In the genomic region with DNA sequence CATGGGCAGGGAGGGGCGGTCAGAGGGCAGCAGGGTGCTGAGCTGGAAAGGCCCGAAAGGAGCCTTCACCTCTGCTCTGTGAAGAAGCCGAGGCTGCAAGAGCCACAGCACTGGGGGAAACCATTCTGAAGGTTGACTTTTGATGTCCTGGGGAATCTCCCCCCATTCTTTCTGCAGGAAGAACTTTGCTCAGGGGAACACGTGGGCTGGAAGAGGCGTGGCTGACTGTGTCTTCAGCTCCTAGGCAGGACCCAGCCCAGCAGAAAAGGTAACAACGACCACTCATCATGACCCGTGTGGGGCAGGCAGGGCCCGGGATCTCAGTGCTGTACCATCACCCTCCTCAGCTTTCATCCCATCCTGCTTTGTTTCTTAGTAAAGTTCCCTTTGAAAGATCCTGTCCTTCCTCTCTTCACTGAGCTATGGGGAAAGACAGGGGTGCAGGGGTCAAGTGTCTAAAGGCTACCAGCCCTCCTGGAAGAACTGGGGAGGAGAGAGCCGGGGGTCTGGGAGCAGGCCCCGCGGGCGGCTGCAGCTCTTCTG, we compare ENCODE assay signal across 1 cellular context.
TF ChIP-seq lines count a peak whose summit lies in the region.

No MANE protein-coding gene starts in this region.

TF ChIP-seq in GM12878, 131 proteins besides CTCF, POLR2A, EP300 and RAD21 (continued from another document):
- TF ChIP-seq, protein P1, sequence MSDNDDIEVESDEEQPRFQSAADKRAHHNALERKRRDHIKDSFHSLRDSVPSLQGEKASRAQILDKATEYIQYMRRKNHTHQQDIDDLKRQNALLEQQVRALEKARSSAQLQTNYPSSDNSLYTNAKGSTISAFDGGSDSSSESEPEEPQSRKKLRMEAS (IDR thresholded peaks at IDR 0.05; ENCODE audit: low read depth, low read length): no peak
- no peak for TF ChIP-seq SIX5 (IDR thresholded peaks at IDR 0.05; ENCODE audit: low read depth, low read length, severe bottlenecking)
- TF ChIP-seq SMAD1 (IDR thresholded peaks at IDR 0.05; ENCODE audit: low read depth, partially characterized antibody): no peak
- no peak for TF ChIP-seq KLF5 (IDR thresholded peaks at IDR 0.05; ENCODE audit: partially characterized antibody)
- TF ChIP-seq SMC3 (IDR thresholded peaks at IDR 0.05; ENCODE audit: borderline replicate concordance, low read length): no peak
- no peak for TF ChIP-seq POU2F2 (IDR thresholded peaks at IDR 0.05; ENCODE audit: borderline replicate concordance, low read depth, low read length)
- no peak for TF ChIP-seq FOS (IDR thresholded peaks at IDR 0.05; ENCODE audit: borderline replicate concordance, extremely low read depth, insufficient read length)
- no peak for TF ChIP-seq CHD1 (IDR thresholded peaks at IDR 0.05; ENCODE audit: low read depth, low read length)
- TF ChIP-seq, protein P2, sequence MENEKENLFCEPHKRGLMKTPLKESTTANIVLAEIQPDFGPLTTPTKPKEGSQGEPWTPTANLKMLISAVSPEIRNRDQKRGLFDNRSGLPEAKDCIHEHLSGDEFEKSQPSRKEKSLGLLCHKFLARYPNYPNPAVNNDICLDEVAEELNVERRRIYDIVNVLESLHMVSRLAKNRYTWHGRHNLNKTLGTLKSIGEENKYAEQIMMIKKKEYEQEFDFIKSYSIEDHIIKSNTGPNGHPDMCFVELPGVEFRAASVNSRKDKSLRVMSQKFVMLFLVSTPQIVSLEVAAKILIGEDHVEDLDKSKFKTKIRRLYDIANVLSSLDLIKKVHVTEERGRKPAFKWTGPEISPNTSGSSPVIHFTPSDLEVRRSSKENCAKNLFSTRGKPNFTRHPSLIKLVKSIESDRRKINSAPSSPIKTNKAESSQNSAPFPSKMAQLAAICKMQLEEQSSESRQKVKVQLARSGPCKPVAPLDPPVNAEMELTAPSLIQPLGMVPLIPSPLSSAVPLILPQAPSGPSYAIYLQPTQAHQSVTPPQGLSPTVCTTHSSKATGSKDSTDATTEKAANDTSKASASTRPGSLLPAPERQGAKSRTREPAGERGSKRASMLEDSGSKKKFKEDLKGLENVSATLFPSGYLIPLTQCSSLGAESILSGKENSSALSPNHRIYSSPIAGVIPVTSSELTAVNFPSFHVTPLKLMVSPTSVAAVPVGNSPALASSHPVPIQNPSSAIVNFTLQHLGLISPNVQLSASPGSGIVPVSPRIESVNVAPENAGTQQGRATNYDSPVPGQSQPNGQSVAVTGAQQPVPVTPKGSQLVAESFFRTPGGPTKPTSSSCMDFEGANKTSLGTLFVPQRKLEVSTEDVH (IDR thresholded peaks at IDR 0.05; ENCODE audit: low read depth, partially characterized antibody): no peak
- TF ChIP-seq MYC (IDR thresholded peaks at IDR 0.05; ENCODE audit: insufficient read depth, insufficient read length, insufficient replicate concordance, low read length, severe bottlenecking): no peak
- no peak for TF ChIP-seq SREBF2 (IDR thresholded peaks at IDR 0.05; ENCODE audit: low read length)
- TF ChIP-seq MEF2B (IDR thresholded peaks at IDR 0.05; ENCODE audit: partially characterized antibody, poor library complexity, severe bottlenecking): no peak
- no peak for TF ChIP-seq ZNF217 (IDR thresholded peaks at IDR 0.05)
